ENCODE assay signal across 18 cellular contexts in genomic region chr3:57696861-57697321, GRCh38. TPM values are rescaled to one million over a fixed set of nuclear protein-coding genes. Genes with fewer than 3 reads are reported as not detected.
A peak's percentile ranks its signal among the peaks of the same experiment; 100 is the strongest.
DNase-seq lines count a peak whose midpoint lies in the region; ATAC-seq, FAIRE-seq and TF ChIP-seq lines count a peak whose summit lies in the region.
"Had no signal": no experiment of that assay in that cellular context is flagged by ENCODE, and none has a peak within 500 bp of the region (broad histone marks: within the 10 kb centered on the region; RNA-seq: fewer than 3 reads in every experiment).

No MANE protein-coding gene starts in this region.

- ATAC-seq in K562 (no peak), GM19023 (IDR thresholded peaks at IDR 0.05; ENCODE audit: unreplicated experiment) (no peak)
- ATAC-seq: A549, GM23338, HepG2 had no signal

- H2AFZ ChIP-seq in K562 (ENCODE audit: low read depth, low read length), result no peak overlapping the region
- H2AFZ ChIP-seq: GM23338 had no signal

- DNase-seq in AG08395 (ENCODE audit: low spot score), result peak; percentile 32
- DNase-seq in NCI-H1092 (lab: John Stamatoyannopoulos, UW), result peak; percentile 1
- no peak for DNase-seq in K562 (ENCODE audit: extremely low read depth in 1 of 4, low spot score in 3 of 4)
- peak; percentile 29 for DNase-seq in kidney tubule cell (ENCODE audit: low spot score)
- no peak for DNase-seq in NCI-H1105 (lab: John Stamatoyannopoulos, UW)
- no peak for DNase-seq in GM13977 (ENCODE audit: low spot score)
- DNase-seq in colonic mucosa, result no peak
- DNase-seq: activated gamma-delta T cell, COR-L47, hypothalamus, NCI-H146, nephron progenitor cell had no signal

- H3K9ac ChIP-seq in K562 (ENCODE audit: insufficient read depth in 1 of 2, low read depth in 2 of 2, low read length in 2 of 2) (no peak overlapping the region), colonic mucosa (ENCODE audit: low read depth in 2 of 2, low read length in 2 of 2) (no peak overlapping the region)

- no peak for TF ChIP-seq POLR2A in K562 (conservative IDR thresholded peaks at IDR 0.05)

- no peak overlapping the region for H3K4me2 ChIP-seq in K562 (ENCODE audit: insufficient read depth, low read length)
- H3K4me2 ChIP-seq: A549, GM23338, smooth muscle cell had no signal

- H3K27ac ChIP-seq in K562 (ENCODE audit: extremely low read depth, low read depth, low read length) (no peak overlapping the region), colonic mucosa (no peak overlapping the region)
- H3K27ac ChIP-seq: A549, cardiac muscle cell had no signal

- H4K20me1 ChIP-seq in K562 (replicated peaks; ENCODE audit: control insufficient read depth, insufficient read depth, low read length), result no peaks in the 10 kb centered on the region

- no peak overlapping the region for H3K4me3 ChIP-seq in K562
- no peak overlapping the region for H3K4me3 ChIP-seq in colonic mucosa
- H3K4me3 ChIP-seq: A549, cardiac muscle cell, GM23338, smooth muscle cell had no signal

- no peak for TF ChIP-seq RAD21 in K562 (CRISPR knock-in tag; conservative IDR thresholded peaks at IDR 0.05 in 1 of 2, IDR thresholded peaks at IDR 0.05 in 1 of 2)

- in situ Hi-C loops in K562 (cut with MboI) (no loop called here), GM13977 (cut with MboI; ENCODE audit: low pct_unique_long_range_greater_than_20kb, low sequenced_read_pairs, unreplicated experiment) (no loop called here)

- intact Hi-C loops in K562 (cut with micrococcal nuclease) (no loop called here), colonic mucosa (cut with DNase I) (no loop called here)

- H3K4me1 ChIP-seq in K562 (replicated peaks in 1 of 2; ENCODE audit: control insufficient read depth in 2 of 2, insufficient read depth in 2 of 2, low read length in 2 of 2) (peaks cover 2 to 7% of the 10 kb centered on the region in 2 experiments; a peak in 2 of 5 replicates), colonic mucosa (no peaks in the 10 kb centered on the region)

- CTCF ChIA-PET in K562 (lab: Yijun Ruan, JAX; ENCODE audit: low intra/inter-chr PET ratio), result no interaction called here

- peaks cover 9% of the 10 kb centered on the region for H3K79me2 ChIP-seq in K562 (ENCODE audit: control insufficient read depth, insufficient read depth, low read length)

- TF ChIP-seq EP300 in K562 (IDR thresholded peaks at IDR 0.05; ENCODE audit: low read length), result no peak

- POLR2A ChIA-PET in K562 (lab: Yijun Ruan, JAX), result interaction anchor here (0.6 kb wide), 1 partner anchor 100 kb away, joined by 3 read pairs; the partner anchor contains the start of gene ARF4

- no peaks in the 10 kb centered on the region for H3K9me1 ChIP-seq in K562 (ENCODE audit: control insufficient read depth, insufficient read depth, low read length)

- H3K9me3 ChIP-seq in K562 (replicated peaks; ENCODE audit: control insufficient read depth, insufficient read depth, low read depth, low read length) (no peaks in the 10 kb centered on the region), colonic mucosa (no peaks in the 10 kb centered on the region)
- H3K9me3 ChIP-seq: A549 had no signal

- no TSS peak for BruUV-seq in K562 (replicated peaks; lab: Mats Ljungman, UMichigan)

- H3K27me3 ChIP-seq in K562 (ENCODE audit: control insufficient read depth in 2 of 2, insufficient read depth in 2 of 2, low read length in 2 of 2) (no peaks in the 10 kb centered on the region), colonic mucosa (no peaks in the 10 kb centered on the region)
- H3K27me3 ChIP-seq: cardiac muscle cell had no signal

- no peak for FAIRE-seq in K562 (lab: Jason Lieb, UNC)
- FAIRE-seq: A549, HepG2 had no signal

- 0% methylated on average over 1 of the region's 1 CpG for WGBS in K562 (ENCODE audit: insufficient coverage, low coverage, missing lambda C conversion rate)

- no peaks in the 10 kb centered on the region for H3K36me3 ChIP-seq in K562 (ENCODE audit: control insufficient read depth, insufficient read depth, low read length)
- no peaks in the 10 kb centered on the region for H3K36me3 ChIP-seq in colonic mucosa
- H3K36me3 ChIP-seq: cardiac muscle cell had no signal

- TF ChIP-seq CTCF in K562 (IDR thresholded peaks at IDR 0.05 in 2 of 3, conservative IDR thresholded peaks at IDR 0.05 in 1 of 3; ENCODE audit: insufficient read depth in 2 of 3, low read depth in 1 of 3, low read length in 3 of 3), result no peak
- TF ChIP-seq CTCF in GM13977 (IDR thresholded peaks at IDR 0.05; ENCODE audit: extremely low read depth, insufficient read depth, missing control alignments), result no peak
- TF ChIP-seq CTCF in colonic mucosa (IDR thresholded peaks at IDR 0.05), result no peak

TF ChIP-seq in K562, 482 proteins besides CTCF, POLR2A, EP300 and RAD21:
- peak; percentile 32 for TF ChIP-seq MEIS2 (IDR thresholded peaks at IDR 0.05; ENCODE audit: partially characterized antibody)
- no peak for TF ChIP-seq PBX2 (CRISPR knock-in tag; IDR thresholded peaks at IDR 0.05; ENCODE audit: low read depth)
- TF ChIP-seq PBX2 (tag; conservative IDR thresholded peaks at IDR 0.05; ENCODE audit: low read depth), result peak; percentile 25; the same call in 1 of the 2 replicates
- no peak for TF ChIP-seq SIN3A (IDR thresholded peaks at IDR 0.05; ENCODE audit: borderline replicate concordance in 2 of 2, control insufficient read depth in 1 of 2, low read depth in 2 of 2, low read length in 2 of 2)

RNA-seq across cellular contexts. Expression of gene DENND6A, which starts 4.0 kb away (rescaled TPM):
- total RNA-seq in K562 (2011; cell fraction: chromatin; rRNA removed; ENCODE audit: low replicate concordance), result 20.0 and 40.2 TPM in 2 replicates
- total RNA-seq in K562 (2011; cell fraction: nucleolus; rRNA removed), result 6.7 and 7.8 TPM in 2 replicates
- total RNA-seq in K562 (2011; cell fraction: nucleoplasm; rRNA removed), result 14.8 and 16.4 TPM in 2 replicates
- total RNA-seq in K562 (2014; rRNA removed) (6.0 and 7.3 TPM in 2 replicates), K562 (2014; rRNA removed; fragmentation: Illumina TruSeq; extraction: Trizol) (10.3 and 12.8 TPM in 2 replicates), K562 (2015; rRNA removed; fragmentation: Illumina TruSeq; extraction: Trizol) (11.7 and 12.7 TPM in 2 replicates), K562 (2021) (10.0 and 10.9 TPM in 2 replicates), colonic mucosa (10 to 100 TPM; 15.7 to 24.7 TPM)
- polyA plus RNA-seq in K562 (2011; rRNA removed) (10.0 and 15.5 TPM in 2 replicates), K562 (2014; fragmentation: Illumina TruSeq; extraction: Trizol) (7.1 TPM in 2 replicates), K562 (2014; fragmentation: Nextera tagmentation; extraction: Ambion mirVana) (1 to 10 TPM; 1.5 to 2.0 TPM), K562 (2014; rRNA removed) (4.4 and 5.2 TPM in 2 replicates)
- polyA plus RNA-seq in K562 (2011; cell fraction: cytosol; rRNA removed), result 7.7 and 9.7 TPM in 2 replicates
- 6.4 and 10.3 TPM in 2 replicates for polyA plus RNA-seq in K562 (2011; cell fraction: nucleus; rRNA removed)
- 7.0 and 19.0 TPM in 2 replicates for polyA plus RNA-seq in K562 (2012)
- 14.8 and 23.4 TPM in 2 replicates for polyA minus RNA-seq in K562 (2011; rRNA and poly(A)+ RNA removed)
- polyA minus RNA-seq in K562 (2011; cell fraction: cytosol; rRNA and poly(A)+ RNA removed), result 6.7 and 10.7 TPM in 2 replicates
- polyA minus RNA-seq in K562 (2011; cell fraction: nucleus; rRNA and poly(A)+ RNA removed), result 4.4 and 6.7 TPM in 2 replicates

RNA-seq across cellular contexts. Expression of gene SLMAP, which starts 59.2 kb away (rescaled TPM):
- total RNA-seq in K562 (2011; cell fraction: chromatin; rRNA removed; ENCODE audit: low replicate concordance), result 45.2 and 144 TPM in 2 replicates
- 33.2 and 46.8 TPM in 2 replicates for total RNA-seq in K562 (2011; cell fraction: nucleolus; rRNA removed)
- total RNA-seq in K562 (2011; cell fraction: nucleoplasm; rRNA removed), result 77.5 and 135 TPM in 2 replicates
- 27.5 and 28.3 TPM in 2 replicates for total RNA-seq in K562 (2014; rRNA removed)
- total RNA-seq in K562 (2014; rRNA removed; fragmentation: Illumina TruSeq; extraction: Trizol), result 38.1 and 46.8 TPM in 2 replicates
- total RNA-seq in K562 (2015; rRNA removed; fragmentation: Illumina TruSeq; extraction: Trizol), result 34.1 and 35.0 TPM in 2 replicates
- 50.7 and 59.3 TPM in 2 replicates for total RNA-seq in K562 (2021)
- polyA plus RNA-seq in K562 (2011; rRNA removed), result 22.4 and 25.8 TPM in 2 replicates
- polyA plus RNA-seq in K562 (2011; cell fraction: cytosol; rRNA removed), result 10.3 and 16.2 TPM in 2 replicates
- polyA plus RNA-seq in K562 (2011; cell fraction: nucleus; rRNA removed), result 28.9 and 35.1 TPM in 2 replicates
- polyA plus RNA-seq in K562 (2012), result 15.7 and 18.8 TPM in 2 replicates
- 25.5 and 30.8 TPM in 2 replicates for polyA plus RNA-seq in K562 (2014; fragmentation: Illumina TruSeq; extraction: Trizol)
- polyA plus RNA-seq in K562 (2014; fragmentation: Nextera tagmentation; extraction: Ambion mirVana), result 10 to 100 TPM; 12.1 to 12.7 TPM
- 19.5 and 22.1 TPM in 2 replicates for polyA plus RNA-seq in K562 (2014; rRNA removed)
- 66.4 and 67.7 TPM in 2 replicates for polyA minus RNA-seq in K562 (2011; rRNA and poly(A)+ RNA removed)
- polyA minus RNA-seq in K562 (2011; cell fraction: cytosol; rRNA and poly(A)+ RNA removed), result 25.0 and 32.3 TPM in 2 replicates
- 39.9 and 52.4 TPM in 2 replicates for polyA minus RNA-seq in K562 (2011; cell fraction: nucleus; rRNA and poly(A)+ RNA removed)
- total RNA-seq in colonic mucosa, result 100 to 1,000 TPM in 1 of 2 donors, 10 to 100 TPM in 1; 81.1 to 124 TPM

Comparison
In these comparisons a context has a peak if more than half of its experiments do, and no peak if none do; other contexts are left out.
1. DNase-seq: peak in AG08395 (single experiment), NCI-H1092 (single experiment) and kidney tubule cell (single experiment); none in K562 (0 of 4), NCI-H1105 (single experiment), GM13977 (single experiment) and colonic mucosa (single experiment).